In genomic region chr12:50082644-50083043, GRCh38 we compare ENCODE assay signal across 21 cellular contexts. TPM values are rescaled to one million over a fixed set of nuclear protein-coding genes. Genes with fewer than 3 reads are reported as not detected.
DNase-seq lines count a peak whose midpoint lies in the region; ATAC-seq and TF ChIP-seq lines count a peak whose summit lies in the region.
"Had no signal": no experiment of that assay in that cellular context is flagged by ENCODE, and none has a peak within 500 bp of the region (broad histone marks: within the 10 kb centered on the region; RNA-seq: fewer than 3 reads in every experiment).

No MANE protein-coding gene starts in this region.

- POLR2A ChIA-PET in CD8-positive, alpha-beta memory T cell (lab: Charles Lee): interaction anchor here (0.6 kb wide), 1 partner anchor 47 kb away, joined by 3 read pairs; no protein-coding TSS in a partner anchor
- POLR2A ChIA-PET in activated naive CD8-positive, alpha-beta T cell treated with anti-CD3 and anti-CD28 coated beads, Interleukin-2, amount 10 ng/mL, durations not matched to agents 7 days and 5 days (lab: Charles Lee): interaction anchor here (0.6 to 1.2 kb wide), 2 partner anchors 29 to 201 kb away, joined by 3 to 5 read pairs; partner anchors contain the start of genes COX14 and LIMA1

- CTCF ChIA-PET in CD8-positive, alpha-beta memory T cell (lab: Charles Lee): interaction anchor here (1.0 to 11.1 kb wide), 4 partner anchors 12 to 115 kb away, joined by 3 to 118 read pairs (median 6); partner anchors contain the start of gene COX14

- no peaks in the 10 kb centered on the region for H3K36me3 ChIP-seq in CD8-positive, alpha-beta memory T cell (ENCODE audit: insufficient read depth, low read length)
- peaks cover 3 to 11% of the 10 kb centered on the region in 2 donors for H3K36me3 ChIP-seq in mucosa of rectum (ENCODE audit: control insufficient read depth in 2 of 2, insufficient read depth in 2 of 2, low read length in 2 of 2)

- peak overlapping the region in 4 of 8 donors; percentile 17 to 42 (median 34) for H3K27ac Mint-ChIP-seq in CD8-positive, alpha-beta memory T cell
- H3K27ac Mint-ChIP-seq in activated naive CD8-positive, alpha-beta T cell treated with anti-CD3 and anti-CD28 coated beads, Interleukin-2, amount 10 ng/mL, durations not matched to agents 7 days and 5 days: peak overlapping the region; percentile 35

- H3K27me3 ChIP-seq in CD8-positive, alpha-beta memory T cell (ENCODE audit: insufficient read depth, low read length, poor library complexity, severe bottlenecking): no peaks in the 10 kb centered on the region
- H3K27me3 ChIP-seq in mucosa of rectum (ENCODE audit: control insufficient read depth in 2 of 2, insufficient read depth in 2 of 2, low read length in 2 of 2): no peaks in the 10 kb centered on the region
- H3K27me3 ChIP-seq: foreskin keratinocyte, upper lobe of right lung had no signal

- H3K4me1 Mint-ChIP-seq in CD8-positive, alpha-beta memory T cell: peaks cover 12 to 26% (median 21%) of the 10 kb centered on the region in 3 donors
- H3K4me1 Mint-ChIP-seq in activated naive CD8-positive, alpha-beta T cell treated with anti-CD3 and anti-CD28 coated beads, Interleukin-2, amount 10 ng/mL, durations not matched to agents 7 days and 5 days: peaks cover 16% of the 10 kb centered on the region

- no peak for ATAC-seq in activated naive CD8-positive, alpha-beta T cell treated with anti-CD3 and anti-CD28 coated beads, Interleukin-2, amount 10 ng/mL, durations not matched to agents 7 days and 5 days (ENCODE audit: low read depth)
- ATAC-seq: activated naive CD4-positive, alpha-beta T cell treated with anti-CD3 and anti-CD28 coated beads, Interleukin-2, amount 50 U/mL, for 72 hours; foreskin keratinocyte; sciatic nerve; upper lobe of right lung had no signal

- H3K4me1 ChIP-seq in CD8-positive, alpha-beta memory T cell (ENCODE audit: insufficient read depth, low read length): peaks cover 12% of the 10 kb centered on the region
- peaks cover 20 to 25% of the 10 kb centered on the region in 2 donors for H3K4me1 ChIP-seq in mucosa of rectum (ENCODE audit: control insufficient read depth in 2 of 2, insufficient read depth in 2 of 2, low read length in 2 of 2)

- H3K9me3 Mint-ChIP-seq in CD8-positive, alpha-beta memory T cell: no peaks in the 10 kb centered on the region
- no peaks in the 10 kb centered on the region for H3K9me3 Mint-ChIP-seq in activated naive CD8-positive, alpha-beta T cell treated with anti-CD3 and anti-CD28 coated beads, Interleukin-2, amount 10 ng/mL, durations not matched to agents 7 days and 5 days
- H3K9me3 Mint-ChIP-seq: activated naive CD4-positive, alpha-beta T cell treated with anti-CD3 and anti-CD28 coated beads, Interleukin-2, amount 50 U/mL, for 72 hours had no signal

- H3K27ac ChIP-seq in 22Rv1 (peak overlapping the region; percentile 37), mucosa of rectum (ENCODE audit: low read depth in 2 of 2, low read length in 2 of 2) (peak overlapping the region; percentile 66 to 68)
- no peak overlapping the region for H3K27ac ChIP-seq in CD8-positive, alpha-beta memory T cell (ENCODE audit: low read depth, low read length)
- H3K27ac ChIP-seq: foreskin keratinocyte, upper lobe of right lung had no signal

- TF ChIP-seq CTCF in 22Rv1 (IDR thresholded peaks at IDR 0.05): 0 out of 2 replicates have a peak, but pooled peaks have one; percentile 3

- DNase-seq in CD8-positive, alpha-beta memory T cell: peak in 1 of 5 donors; percentile 26
- DNase-seq in activated naive CD8-positive, alpha-beta T cell treated with anti-CD3 and anti-CD28 coated beads, Interleukin-2, amount 10 ng/mL, durations not matched to agents 7 days and 5 days: no peak
- DNase-seq in stimulated activated CD4-positive, alpha-beta T cell treated with anti-CD3 and anti-CD28 coated beads, Interleukin-15, amount 100 ng/mL, for 24 hours: no peak
- DNase-seq in NCI-H1105 (lab: John Stamatoyannopoulos, UW) (no peak), NCI-H1694 (lab: John Stamatoyannopoulos, UW) (no peak), mesenteric fat pad (ENCODE audit: low spot score) (no peak)
- DNase-seq: AML-193; caudate nucleus; DMS79 treated with DMSO at 0.1 percent for 48 hours; foreskin keratinocyte; H7; KG1; NCI-H187; NCI-H524 treated with DMSO at 0.1 percent for 48 hours; stimulated activated CD4-positive, alpha-beta T cell treated with anti-CD3 and anti-CD28 coated beads, Interleukin-4, amount 100 ng/mL, for 4 hours; upper lobe of right lung had no signal

- H3K27me3 Mint-ChIP-seq in CD8-positive, alpha-beta memory T cell: peaks cover 0 to 1% of the 10 kb centered on the region in 2 donors
- no peaks in the 10 kb centered on the region for H3K27me3 Mint-ChIP-seq in activated naive CD8-positive, alpha-beta T cell treated with anti-CD3 and anti-CD28 coated beads, Interleukin-2, amount 10 ng/mL, durations not matched to agents 7 days and 5 days

- no peak overlapping the region for H3K4me3 ChIP-seq in CD8-positive, alpha-beta memory T cell (ENCODE audit: low read length)
- H3K4me3 ChIP-seq in mucosa of rectum (ENCODE audit: low read length in 2 of 2): peak overlapping the region in 1 of 2 donors; percentile 20
- H3K4me3 ChIP-seq: lung, upper lobe of right lung had no signal

- H3K9ac ChIP-seq in mucosa of rectum (ENCODE audit: low read depth in 1 of 2, low read length in 2 of 2): peak overlapping the region in 1 of 2 donors; percentile 26

- H3K9me3 ChIP-seq in CD8-positive, alpha-beta memory T cell (ENCODE audit: low read length): no peaks in the 10 kb centered on the region
- H3K9me3 ChIP-seq in mucosa of rectum (ENCODE audit: control insufficient read depth in 2 of 2, low read length in 2 of 2): no peaks in the 10 kb centered on the region
- H3K9me3 ChIP-seq: upper lobe of right lung had no signal

- peaks cover 0 to 18% (median 0%) of the 10 kb centered on the region in 3 donors for H3K36me3 Mint-ChIP-seq in CD8-positive, alpha-beta memory T cell
- H3K36me3 Mint-ChIP-seq in activated naive CD8-positive, alpha-beta T cell treated with anti-CD3 and anti-CD28 coated beads, Interleukin-2, amount 10 ng/mL, durations not matched to agents 7 days and 5 days: peaks cover 6% of the 10 kb centered on the region
- H3K36me3 Mint-ChIP-seq: activated naive CD4-positive, alpha-beta T cell treated with anti-CD3 and anti-CD28 coated beads, Interleukin-2, amount 50 U/mL, for 72 hours had no signal

- peak overlapping the region in 4 of 7 donors; percentile 19 to 79 (median 62) for H3K4me3 Mint-ChIP-seq in CD8-positive, alpha-beta memory T cell
- no peak overlapping the region for H3K4me3 Mint-ChIP-seq in activated naive CD8-positive, alpha-beta T cell treated with anti-CD3 and anti-CD28 coated beads, Interleukin-2, amount 10 ng/mL, durations not matched to agents 7 days and 5 days

RNA-seq across cellular contexts. Expression of gene SMARCD1, which starts 2.5 kb away (rescaled TPM):
- total RNA-seq in CD8-positive, alpha-beta memory T cell: 10 to 100 TPM; 72.3 to 78.2 TPM
- polyA plus RNA-seq in CD8-positive, alpha-beta memory T cell: 16.1 TPM
- total RNA-seq in activated naive CD8-positive, alpha-beta T cell treated with anti-CD3 and anti-CD28 coated beads, Interleukin-2, amount 10 ng/mL, durations not matched to agents 7 days and 5 days: 10 to 100 TPM; 57.2 to 68.1 TPM
- total RNA-seq in mesenteric fat pad: 63.1 TPM

RNA-seq across cellular contexts. Expression of gene GPD1, which starts 21.2 kb away (rescaled TPM):
- under 1 TPM; 0.55 to 0.70 TPM for total RNA-seq in CD8-positive, alpha-beta memory T cell
- not detected for polyA plus RNA-seq in CD8-positive, alpha-beta memory T cell
- total RNA-seq in activated naive CD8-positive, alpha-beta T cell treated with anti-CD3 and anti-CD28 coated beads, Interleukin-2, amount 10 ng/mL, durations not matched to agents 7 days and 5 days: under 1 TPM; 0.33 to 0.91 TPM
- total RNA-seq in mesenteric fat pad: 1,023 TPM
- total RNA-seq: H7 had no signal

RNA-seq across cellular contexts. Expression of gene ASIC1, which starts 25.2 kb away (rescaled TPM):
- total RNA-seq in CD8-positive, alpha-beta memory T cell: 1 to 10 TPM; 6.4 TPM
- 0.07 TPM for polyA plus RNA-seq in CD8-positive, alpha-beta memory T cell
- total RNA-seq in activated naive CD8-positive, alpha-beta T cell treated with anti-CD3 and anti-CD28 coated beads, Interleukin-2, amount 10 ng/mL, durations not matched to agents 7 days and 5 days: 10 to 100 TPM; 31.3 to 33.3 TPM
- 0.71 TPM for total RNA-seq in mesenteric fat pad

RNA-seq across cellular contexts. Expression of gene COX14, which starts 29.4 kb away (rescaled TPM):
- 10 to 100 TPM; 58.7 to 59.2 TPM for total RNA-seq in CD8-positive, alpha-beta memory T cell
- 250 TPM for polyA plus RNA-seq in CD8-positive, alpha-beta memory T cell
- total RNA-seq in activated naive CD8-positive, alpha-beta T cell treated with anti-CD3 and anti-CD28 coated beads, Interleukin-2, amount 10 ng/mL, durations not matched to agents 7 days and 5 days: 10 to 100 TPM; 47.5 to 54.2 TPM
- total RNA-seq in mesenteric fat pad: 92.0 TPM

RNA-seq across cellular contexts. Expression of gene RACGAP1, which starts 57.4 kb away (rescaled TPM):
- total RNA-seq in CD8-positive, alpha-beta memory T cell: 10 to 100 TPM; 79.3 to 84.3 TPM
- 11.9 TPM for polyA plus RNA-seq in CD8-positive, alpha-beta memory T cell
- 100 to 1,000 TPM; 132 to 135 TPM for total RNA-seq in activated naive CD8-positive, alpha-beta T cell treated with anti-CD3 and anti-CD28 coated beads, Interleukin-2, amount 10 ng/mL, durations not matched to agents 7 days and 5 days
- total RNA-seq in mesenteric fat pad: 9.4 TPM

Comparison
In these comparisons a context has a peak if more than half of its experiments do, and no peak if none do; other contexts are left out.
1. RNA of gene GPD1, which starts 21.2 kb away (total RNA-seq): 1,023 TPM in mesenteric fat pad (single experiment); 0.33 to 0.91 TPM in activated naive CD8-positive, alpha-beta T cell treated with anti-CD3 and anti-CD28 coated beads, Interleukin-2, amount 10 ng/mL, durations not matched to agents 7 days and 5 days and 0.55 to 0.70 TPM in CD8-positive, alpha-beta memory T cell; every median in the first group is over 100 times any median in the second.
2. RNA of gene ASIC1, which starts 25.2 kb away (total RNA-seq): 31.3 to 33.3 TPM in activated naive CD8-positive, alpha-beta T cell treated with anti-CD3 and anti-CD28 coated beads, Interleukin-2, amount 10 ng/mL, durations not matched to agents 7 days and 5 days; 6.4 TPM in CD8-positive, alpha-beta memory T cell and 0.71 TPM in mesenteric fat pad (single experiment); every median in the first group is over 4 times any median in the second.